Comparison of ENCODE assay signal across 1 cellular context in the genomic region with DNA sequence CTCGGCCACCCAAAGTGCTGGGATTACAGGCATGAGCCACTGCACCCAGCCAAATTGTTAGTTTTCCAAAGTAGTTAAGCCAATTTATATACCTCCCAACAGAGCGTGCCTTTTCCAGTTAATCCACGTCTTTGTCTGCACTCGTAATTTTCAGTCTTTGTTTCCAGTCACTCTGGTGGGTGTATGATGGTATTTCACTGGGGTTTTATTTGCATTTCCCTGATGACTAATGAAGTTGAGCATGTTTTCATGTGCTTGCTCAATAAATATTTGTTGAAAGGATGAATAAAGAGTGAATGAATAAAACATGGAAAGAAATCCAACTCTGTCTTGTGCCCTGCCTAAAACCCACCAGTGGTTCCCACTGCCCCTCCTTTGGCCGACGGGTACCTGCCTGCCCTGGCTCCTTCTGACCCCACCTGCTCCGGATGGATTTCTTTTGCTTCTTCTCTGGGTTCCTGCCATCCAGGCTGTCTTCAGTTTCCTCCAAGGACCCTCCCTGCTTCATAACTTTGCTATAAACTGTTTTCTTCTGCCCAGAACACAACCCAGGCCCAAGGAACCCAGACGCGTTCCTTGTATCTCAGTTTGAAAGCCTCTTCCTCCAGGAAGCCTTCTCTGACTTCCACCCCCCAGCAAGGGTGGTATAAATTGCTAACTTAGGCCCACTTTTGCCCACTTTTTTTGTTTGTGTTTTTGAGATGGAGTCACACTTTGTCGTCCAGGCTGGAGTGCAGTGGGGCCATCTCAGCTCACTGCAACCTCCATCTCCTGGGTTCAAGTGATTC.
TF ChIP-seq lines count a peak whose summit lies in the region.

No MANE protein-coding gene starts in this region.

TF ChIP-seq in HepG2, 621 proteins besides CTCF, POLR2A, EP300 and RAD21 (continued from another document and continues in another):
- TF ChIP-seq, protein P1, sequence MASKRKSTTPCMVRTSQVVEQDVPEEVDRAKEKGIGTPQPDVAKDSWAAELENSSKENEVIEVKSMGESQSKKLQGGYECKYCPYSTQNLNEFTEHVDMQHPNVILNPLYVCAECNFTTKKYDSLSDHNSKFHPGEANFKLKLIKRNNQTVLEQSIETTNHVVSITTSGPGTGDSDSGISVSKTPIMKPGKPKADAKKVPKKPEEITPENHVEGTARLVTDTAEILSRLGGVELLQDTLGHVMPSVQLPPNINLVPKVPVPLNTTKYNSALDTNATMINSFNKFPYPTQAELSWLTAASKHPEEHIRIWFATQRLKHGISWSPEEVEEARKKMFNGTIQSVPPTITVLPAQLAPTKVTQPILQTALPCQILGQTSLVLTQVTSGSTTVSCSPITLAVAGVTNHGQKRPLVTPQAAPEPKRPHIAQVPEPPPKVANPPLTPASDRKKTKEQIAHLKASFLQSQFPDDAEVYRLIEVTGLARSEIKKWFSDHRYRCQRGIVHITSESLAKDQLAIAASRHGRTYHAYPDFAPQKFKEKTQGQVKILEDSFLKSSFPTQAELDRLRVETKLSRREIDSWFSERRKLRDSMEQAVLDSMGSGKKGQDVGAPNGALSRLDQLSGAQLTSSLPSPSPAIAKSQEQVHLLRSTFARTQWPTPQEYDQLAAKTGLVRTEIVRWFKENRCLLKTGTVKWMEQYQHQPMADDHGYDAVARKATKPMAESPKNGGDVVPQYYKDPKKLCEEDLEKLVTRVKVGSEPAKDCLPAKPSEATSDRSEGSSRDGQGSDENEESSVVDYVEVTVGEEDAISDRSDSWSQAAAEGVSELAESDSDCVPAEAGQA (IDR thresholded peaks at IDR 0.05; ENCODE audit: low read depth), result no peak
- TF ChIP-seq, protein P1 (CRISPR knock-in tag; IDR thresholded peaks at IDR 0.05; ENCODE audit: borderline replicate concordance), result no peak
- TF ChIP-seq YEATS4 (CRISPR knock-in tag; IDR thresholded peaks at IDR 0.05; ENCODE audit: borderline replicate concordance), result no peak
- no peak for TF ChIP-seq TFAP4 (IDR thresholded peaks at IDR 0.05; ENCODE audit: borderline replicate concordance, low read depth)
- no peak for TF ChIP-seq PPARG (CRISPR knock-in tag; conservative IDR thresholded peaks at IDR 0.05)
- TF ChIP-seq, protein P2, sequence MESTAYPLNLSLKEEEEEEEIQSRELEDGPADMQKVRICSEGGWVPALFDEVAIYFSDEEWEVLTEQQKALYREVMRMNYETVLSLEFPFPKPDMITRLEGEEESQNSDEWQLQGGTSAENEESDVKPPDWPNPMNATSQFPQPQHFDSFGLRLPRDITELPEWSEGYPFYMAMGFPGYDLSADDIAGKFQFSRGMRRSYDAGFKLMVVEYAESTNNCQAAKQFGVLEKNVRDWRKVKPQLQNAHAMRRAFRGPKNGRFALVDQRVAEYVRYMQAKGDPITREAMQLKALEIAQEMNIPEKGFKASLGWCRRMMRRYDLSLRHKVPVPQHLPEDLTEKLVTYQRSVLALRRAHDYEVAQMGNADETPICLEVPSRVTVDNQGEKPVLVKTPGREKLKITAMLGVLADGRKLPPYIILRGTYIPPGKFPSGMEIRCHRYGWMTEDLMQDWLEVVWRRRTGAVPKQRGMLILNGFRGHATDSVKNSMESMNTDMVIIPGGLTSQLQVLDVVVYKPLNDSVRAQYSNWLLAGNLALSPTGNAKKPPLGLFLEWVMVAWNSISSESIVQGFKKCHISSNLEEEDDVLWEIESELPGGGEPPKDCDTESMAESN (CRISPR knock-in tag; conservative IDR thresholded peaks at IDR 0.05), result no peak
- TF ChIP-seq SMARCE1 (IDR thresholded peaks at IDR 0.05; ENCODE audit: borderline replicate concordance), result no peak
- TF ChIP-seq ZKSCAN1 (IDR thresholded peaks at IDR 0.05; ENCODE audit: low read length), result no peak
- TF ChIP-seq GPBP1L1 (CRISPR knock-in tag; IDR thresholded peaks at IDR 0.05), result no peak
- TF ChIP-seq ZNF329 (CRISPR knock-in tag; IDR thresholded peaks at IDR 0.05; ENCODE audit: low read depth), result no peak
- no peak for TF ChIP-seq TRIM24 (CRISPR knock-in tag; IDR thresholded peaks at IDR 0.05)
- TF ChIP-seq ZNF382 (CRISPR knock-in tag; IDR thresholded peaks at IDR 0.05; ENCODE audit: borderline replicate concordance), result no peak; the same call in 1 of the 2 replicates
- no peak for TF ChIP-seq STAG1 (CRISPR knock-in tag; IDR thresholded peaks at IDR 0.05)
- TF ChIP-seq, protein P3, sequence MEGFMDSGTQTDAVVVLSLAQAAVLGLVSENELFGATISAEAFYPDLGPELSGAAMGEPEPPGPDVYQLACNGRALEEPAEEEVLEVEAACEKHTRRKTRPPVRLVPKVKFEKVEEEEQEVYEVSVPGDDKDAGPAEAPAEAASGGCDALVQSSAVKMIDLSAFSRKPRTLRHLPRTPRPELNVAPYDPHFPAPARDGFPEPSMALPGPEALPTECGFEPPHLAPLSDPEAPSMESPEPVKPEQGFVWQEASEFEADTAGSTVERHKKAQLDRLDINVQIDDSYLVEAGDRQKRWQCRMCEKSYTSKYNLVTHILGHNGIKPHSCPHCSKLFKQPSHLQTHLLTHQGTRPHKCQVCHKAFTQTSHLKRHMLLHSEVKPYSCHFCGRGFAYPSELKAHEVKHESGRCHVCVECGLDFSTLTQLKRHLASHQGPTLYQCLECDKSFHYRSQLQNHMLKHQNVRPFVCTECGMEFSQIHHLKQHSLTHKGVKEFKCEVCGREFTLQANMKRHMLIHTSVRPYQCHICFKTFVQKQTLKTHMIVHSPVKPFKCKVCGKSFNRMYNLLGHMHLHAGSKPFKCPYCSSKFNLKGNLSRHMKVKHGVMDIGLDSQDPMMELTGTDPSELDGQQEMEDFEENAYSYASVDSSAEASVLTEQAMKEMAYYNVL (CRISPR knock-in tag; IDR thresholded peaks at IDR 0.05; ENCODE audit: borderline replicate concordance), result peak; percentile 73; the same call in 1 of the 2 replicates
- TF ChIP-seq U2AF1 (optimal IDR thresholded peaks at IDR 0.05; ENCODE audit: low read depth, low read length), result no peak
- TF ChIP-seq ZNF101 (CRISPR knock-in tag; IDR thresholded peaks at IDR 0.05; ENCODE audit: borderline replicate concordance, low read depth), result no peak
- TF ChIP-seq NR2F6 (IDR thresholded peaks at IDR 0.05), result no peak
- no peak for TF ChIP-seq NR2F6 (CRISPR knock-in tag; IDR thresholded peaks at IDR 0.05)
- no peak for TF ChIP-seq AKAP8 (CRISPR knock-in tag; IDR thresholded peaks at IDR 0.05)
- 0 out of 2 replicates have a peak, but pooled peaks have one; percentile 18 for TF ChIP-seq ERF (CRISPR knock-in tag; IDR thresholded peaks at IDR 0.05)
- TF ChIP-seq KDM2A (CRISPR knock-in tag; IDR thresholded peaks at IDR 0.05; ENCODE audit: borderline replicate concordance, low read depth), result no peak
- TF ChIP-seq ARID2 (CRISPR knock-in tag; IDR thresholded peaks at IDR 0.05; ENCODE audit: borderline replicate concordance), result peak; percentile 55; the same call in 1 of the 2 replicates
- no peak for TF ChIP-seq PHF5A (CRISPR knock-in tag; IDR thresholded peaks at IDR 0.05; ENCODE audit: low read depth, unreplicated experiment)
- TF ChIP-seq, protein P4, sequence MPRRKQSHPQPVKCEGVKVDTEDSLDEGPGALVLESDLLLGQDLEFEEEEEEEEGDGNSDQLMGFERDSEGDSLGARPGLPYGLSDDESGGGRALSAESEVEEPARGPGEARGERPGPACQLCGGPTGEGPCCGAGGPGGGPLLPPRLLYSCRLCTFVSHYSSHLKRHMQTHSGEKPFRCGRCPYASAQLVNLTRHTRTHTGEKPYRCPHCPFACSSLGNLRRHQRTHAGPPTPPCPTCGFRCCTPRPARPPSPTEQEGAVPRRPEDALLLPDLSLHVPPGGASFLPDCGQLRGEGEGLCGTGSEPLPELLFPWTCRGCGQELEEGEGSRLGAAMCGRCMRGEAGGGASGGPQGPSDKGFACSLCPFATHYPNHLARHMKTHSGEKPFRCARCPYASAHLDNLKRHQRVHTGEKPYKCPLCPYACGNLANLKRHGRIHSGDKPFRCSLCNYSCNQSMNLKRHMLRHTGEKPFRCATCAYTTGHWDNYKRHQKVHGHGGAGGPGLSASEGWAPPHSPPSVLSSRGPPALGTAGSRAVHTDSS (CRISPR knock-in tag; conservative IDR thresholded peaks at IDR 0.05), result no peak
- TF ChIP-seq ZNF678 (CRISPR knock-in tag; IDR thresholded peaks at IDR 0.05), result no peak
- TF ChIP-seq NFE2 (CRISPR knock-in tag; IDR thresholded peaks at IDR 0.05), result 0 out of 2 replicates have a peak, but pooled peaks have one; percentile 32
- no peak for TF ChIP-seq RAD51 (IDR thresholded peaks at IDR 0.05; ENCODE audit: borderline replicate concordance)
- no peak for TF ChIP-seq EHMT2 (IDR thresholded peaks at IDR 0.05; ENCODE audit: borderline replicate concordance, low read depth, low read length)
- no peak for TF ChIP-seq ZNF777 (CRISPR knock-in tag; IDR thresholded peaks at IDR 0.05)
- peak; percentile 50 for TF ChIP-seq RARA (CRISPR knock-in tag; IDR thresholded peaks at IDR 0.05)
- no peak for TF ChIP-seq PAF1 (CRISPR knock-in tag; IDR thresholded peaks at IDR 0.05)
- TF ChIP-seq TEAD2 (CRISPR knock-in tag; IDR thresholded peaks at IDR 0.05), result no peak
- TF ChIP-seq FOXA3 (CRISPR knock-in tag; IDR thresholded peaks at IDR 0.05), result peak; percentile 63
- TF ChIP-seq ARID5B (CRISPR knock-in tag; IDR thresholded peaks at IDR 0.05), result peak; percentile 74
- TF ChIP-seq, protein P5, sequence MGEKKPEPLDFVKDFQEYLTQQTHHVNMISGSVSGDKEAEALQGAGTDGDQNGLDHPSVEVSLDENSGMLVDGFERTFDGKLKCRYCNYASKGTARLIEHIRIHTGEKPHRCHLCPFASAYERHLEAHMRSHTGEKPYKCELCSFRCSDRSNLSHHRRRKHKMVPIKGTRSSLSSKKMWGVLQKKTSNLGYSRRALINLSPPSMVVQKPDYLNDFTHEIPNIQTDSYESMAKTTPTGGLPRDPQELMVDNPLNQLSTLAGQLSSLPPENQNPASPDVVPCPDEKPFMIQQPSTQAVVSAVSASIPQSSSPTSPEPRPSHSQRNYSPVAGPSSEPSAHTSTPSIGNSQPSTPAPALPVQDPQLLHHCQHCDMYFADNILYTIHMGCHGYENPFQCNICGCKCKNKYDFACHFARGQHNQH (CRISPR knock-in tag; IDR thresholded peaks at IDR 0.05), result no peak
- TF ChIP-seq SETDB1 (CRISPR knock-in tag; IDR thresholded peaks at IDR 0.05; ENCODE audit: borderline replicate concordance), result no peak
